Comparison of ENCODE assay signal across 14 cellular contexts in genomic region chr1:233479026-233479890, GRCh38.
"Had no signal": no experiment of that assay in that cellular context is flagged by ENCODE, and none has a peak within 500 bp of the region (broad histone marks: within the 10 kb centered on the region; RNA-seq: fewer than 3 reads in every experiment).

No MANE protein-coding gene starts in this region.

- H3K4me1 Mint-ChIP-seq: neural crest cell had no signal

- H3K4me3 Mint-ChIP-seq: neural crest cell had no signal

- H3K9me3 ChIP-seq: adrenal gland, gastrocnemius medialis, heart right ventricle, stomach had no signal

- H3K27me3 ChIP-seq: adrenal gland, gastrocnemius medialis, stomach had no signal

- DNase-seq: activated CD4-positive, alpha-beta T cell treated with anti-CD3 and anti-CD28 coated beads, Interleukin-2, amount 50 U/mL, for 4 hours; activated naive CD4-positive, alpha-beta T cell treated with anti-CD3 and anti-CD28 coated beads, Interleukin-2, amount 50 U/mL, for 16 hours; activated T-cell treated with anti-CD3 and anti-CD28 coated beads, Interleukin-2, amount 50 U/mL, for 1 hour; adrenal gland; cortex of kidney; effector memory CD4-positive, alpha-beta T cell; gastrocnemius medialis; heart right ventricle; kidney; left ventricle myocardium superior; stimulated activated CD4-positive, alpha-beta T cell treated with anti-CD3 and anti-CD28 coated beads, Interleukin-4, amount 100 ng/mL, for 4 hours; stomach had no signal

- ATAC-seq: gastrocnemius medialis had no signal

- H3K4me3 ChIP-seq: adrenal gland, gastrocnemius medialis, heart right ventricle, stomach had no signal

- H3K36me3 ChIP-seq: adrenal gland, gastrocnemius medialis, heart right ventricle, stomach had no signal

- H3K4me1 ChIP-seq: adrenal gland, gastrocnemius medialis, heart right ventricle had no signal

- H3K27ac ChIP-seq: adrenal gland, epithelial cell of prostate, gastrocnemius medialis, heart right ventricle had no signal

- H3K9me3 Mint-ChIP-seq: neural crest cell had no signal
